In the genomic region with DNA sequence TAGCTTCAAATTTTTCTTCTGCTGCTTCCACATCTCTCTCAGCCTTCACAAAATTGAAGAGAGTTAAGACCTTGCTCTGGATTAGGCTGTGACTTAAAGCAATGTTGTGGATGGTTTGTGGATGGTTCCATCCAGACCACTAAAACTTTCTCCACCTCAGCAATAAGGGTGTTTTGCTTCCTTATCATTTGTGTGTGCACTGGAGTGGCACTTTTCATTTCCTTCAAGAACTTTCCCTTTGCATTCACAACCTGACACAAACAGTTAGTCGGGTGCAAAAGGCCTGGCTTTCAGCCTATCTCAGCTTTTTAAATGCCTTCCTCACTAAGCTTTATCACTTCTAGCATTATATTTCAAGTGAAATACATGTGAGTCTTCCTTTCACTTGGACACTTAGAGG, we compare ENCODE assay signal across 28 cellular contexts. TPM values are rescaled to one million over a fixed set of nuclear protein-coding genes. Genes with fewer than 3 reads are reported as not detected.
DNase-seq lines count a peak whose midpoint lies in the region; ATAC-seq and TF ChIP-seq lines count a peak whose summit lies in the region.
"Had no signal": no experiment of that assay in that cellular context is flagged by ENCODE, and none has a peak within 500 bp of the region (broad histone marks: within the 10 kb centered on the region; RNA-seq: fewer than 3 reads in every experiment).

No MANE protein-coding gene starts in this region.

- no peak overlapping the region for H3K4me3 Mint-ChIP-seq in natural killer cell
- H3K4me3 Mint-ChIP-seq in natural killer cell treated with Interleukin-12 subunit alpha and Interleukin-12 subunit beta and Interleukin-15 and Interleukin-18, amount 100 ng/mL, for 72 hours = no peak overlapping the region
- peak overlapping the region in 1 of 2 donors; percentile 11 for H3K4me3 Mint-ChIP-seq in stimulated activated naive B cell treated with anti-CD40 and anti-IgM and Interleukin-4, amounts not matched to agents 10 μg/mL and 1 μg/mL and 100 μg/mL, for 72 hours
- H3K4me3 Mint-ChIP-seq: CD8-positive, alpha-beta T cell; T-cell had no signal

- no peaks in the 10 kb centered on the region for H3K27me3 ChIP-seq in OCI-LY1 (ENCODE audit: insufficient read depth, low read length)

- no peak for ATAC-seq in natural killer cell
- no peak for ATAC-seq in natural killer cell treated with Interleukin-12 subunit alpha and Interleukin-12 subunit beta and Interleukin-15 and Interleukin-18, amount 100 ng/mL, for 72 hours
- peak; percentile 65 for ATAC-seq in left colon
- ATAC-seq in stimulated activated naive B cell treated with anti-CD40 and anti-IgM and Interleukin-4, amounts not matched to agents 10 μg/mL and 1 μg/mL and 100 μg/mL, for 72 hours (replicated peaks) = peak; percentile 54 to 74
- ATAC-seq: CD8-positive, alpha-beta T cell; Panc1; T-cell had no signal

- H3K27ac ChIP-seq in OCI-LY1 (ENCODE audit: low read depth, low read length, poor library complexity, severe bottlenecking) = peak overlapping the region; percentile 24
- H3K27ac ChIP-seq: GM23248, RWPE1 had no signal

- DNase-seq in natural killer cell (no peak), left colon (no peak), NCI-H2171 (lab: John Stamatoyannopoulos, UW) (no peak), DMS53 (lab: John Stamatoyannopoulos, UW) (no peak)
- DNase-seq in natural killer cell treated with Interleukin-12 subunit alpha and Interleukin-12 subunit beta and Interleukin-15 and Interleukin-18, amount 100 ng/mL, for 72 hours (ENCODE audit: low spot score) = no peak
- DNase-seq in stimulated activated naive B cell treated with anti-CD40 and anti-IgM and Interleukin-4, amounts not matched to agents 10 μg/mL and 1 μg/mL and 100 μg/mL, for 72 hours = no peak
- DNase-seq in activated CD8-positive, alpha-beta memory T cell treated with anti-CD3 and anti-CD28 coated beads for 24 hours = no peak
- DNase-seq: C1 segment of cervical spinal cord; Caco-2; CD8-positive, alpha-beta T cell; DMS79; GF-D8; GM23248; KBM-7; MM.1S; NCI-H1048; NCI-H1417; NCI-H1694; NCI-H2081; NCI-H446; NCI-H524 treated with DMSO at 0.1 percent for 48 hours; NCI-H774; SHP77; T-cell had no signal

- no peak overlapping the region for H2AFZ ChIP-seq in OCI-LY1 (ENCODE audit: low read length)
- H2AFZ ChIP-seq: GM23248 had no signal

- H3K79me2 ChIP-seq in OCI-LY1 (ENCODE audit: insufficient read depth, low read length) = peaks cover 21% of the 10 kb centered on the region; the same call in 1 of the 2 replicates

- no peak overlapping the region for H3K9ac ChIP-seq in OCI-LY1 (ENCODE audit: low read length)
- H3K9ac ChIP-seq: GM23248 had no signal

- TF ChIP-seq CTCF in natural killer cell (IDR thresholded peaks at IDR 0.05) (no peak), OCI-LY1 (IDR thresholded peaks at IDR 0.05; ENCODE audit: low read length) (no peak)

- H3K4me2 ChIP-seq in OCI-LY1 (ENCODE audit: low read length) = no peak overlapping the region

- peaks cover 44 to 51% of the 10 kb centered on the region in 2 donors for H3K4me1 Mint-ChIP-seq in natural killer cell
- peaks cover 35 to 46% of the 10 kb centered on the region in 2 donors for H3K4me1 Mint-ChIP-seq in natural killer cell treated with Interleukin-12 subunit alpha and Interleukin-12 subunit beta and Interleukin-15 and Interleukin-18, amount 100 ng/mL, for 72 hours (ENCODE audit: low read depth in 2 of 2)
- peaks cover 12 to 21% of the 10 kb centered on the region in 2 donors for H3K4me1 Mint-ChIP-seq in stimulated activated naive B cell treated with anti-CD40 and anti-IgM and Interleukin-4, amounts not matched to agents 10 μg/mL and 1 μg/mL and 100 μg/mL, for 72 hours

- no peak overlapping the region for H3K4me3 ChIP-seq in OCI-LY1 (ENCODE audit: low read depth, low read length, poor library complexity, severe bottlenecking)
- H3K4me3 ChIP-seq: GM23248, HAP-1 had no signal

- H4K20me1 ChIP-seq in OCI-LY1 (ENCODE audit: insufficient read depth, low read length) = no peaks in the 10 kb centered on the region

- H3K4me1 ChIP-seq in OCI-LY1 (ENCODE audit: insufficient read depth, low read length, severe bottlenecking) = peaks cover 8% of the 10 kb centered on the region
- H3K4me1 ChIP-seq: Caco-2 had no signal

- no peaks in the 10 kb centered on the region for H3K9me3 Mint-ChIP-seq in natural killer cell
- H3K9me3 Mint-ChIP-seq in natural killer cell treated with Interleukin-12 subunit alpha and Interleukin-12 subunit beta and Interleukin-15 and Interleukin-18, amount 100 ng/mL, for 72 hours = no peaks in the 10 kb centered on the region
- no peaks in the 10 kb centered on the region for H3K9me3 Mint-ChIP-seq in stimulated activated naive B cell treated with anti-CD40 and anti-IgM and Interleukin-4, amounts not matched to agents 10 μg/mL and 1 μg/mL and 100 μg/mL, for 72 hours
- H3K9me3 Mint-ChIP-seq: CD8-positive, alpha-beta T cell; T-cell had no signal

- H3F3A ChIP-seq in OCI-LY1 (ENCODE audit: insufficient read depth, low read length) = no peaks in the 10 kb centered on the region

- intact Hi-C loops in natural killer cell (cut with micrococcal nuclease) (no loop called here), left colon (cut with DNase I, micrococcal nuclease) (no loop called here)

- H3K27ac Mint-ChIP-seq in natural killer cell = peak overlapping the region; percentile 58 to 67
- no peak overlapping the region for H3K27ac Mint-ChIP-seq in natural killer cell treated with Interleukin-12 subunit alpha and Interleukin-12 subunit beta and Interleukin-15 and Interleukin-18, amount 100 ng/mL, for 72 hours
- peak overlapping the region; percentile 28 for H3K27ac Mint-ChIP-seq in stimulated activated naive B cell treated with anti-CD40 and anti-IgM and Interleukin-4, amounts not matched to agents 10 μg/mL and 1 μg/mL and 100 μg/mL, for 72 hours
- H3K27ac Mint-ChIP-seq: CD8-positive, alpha-beta T cell; T-cell had no signal

- H3K27me3 Mint-ChIP-seq in natural killer cell (ENCODE audit: low read depth in 2 of 2) = no peaks in the 10 kb centered on the region
- no peaks in the 10 kb centered on the region for H3K27me3 Mint-ChIP-seq in natural killer cell treated with Interleukin-12 subunit alpha and Interleukin-12 subunit beta and Interleukin-15 and Interleukin-18, amount 100 ng/mL, for 72 hours
- H3K27me3 Mint-ChIP-seq in stimulated activated naive B cell treated with anti-CD40 and anti-IgM and Interleukin-4, amounts not matched to agents 10 μg/mL and 1 μg/mL and 100 μg/mL, for 72 hours = no peaks in the 10 kb centered on the region
- H3K27me3 Mint-ChIP-seq: T-cell had no signal

- no peaks in the 10 kb centered on the region for H3K9me2 ChIP-seq in OCI-LY1 (ENCODE audit: low read depth, low read length)

- peaks cover 11% of the 10 kb centered on the region; the same call in 1 of the 2 replicates for H3K36me3 ChIP-seq in OCI-LY1 (ENCODE audit: insufficient read depth, low read length)
- H3K36me3 ChIP-seq: HAP-1 had no signal

- no peaks in the 10 kb centered on the region for H3K36me3 Mint-ChIP-seq in natural killer cell
- H3K36me3 Mint-ChIP-seq in natural killer cell treated with Interleukin-12 subunit alpha and Interleukin-12 subunit beta and Interleukin-15 and Interleukin-18, amount 100 ng/mL, for 72 hours = peaks cover 4% of the 10 kb centered on the region
- H3K36me3 Mint-ChIP-seq in stimulated activated naive B cell treated with anti-CD40 and anti-IgM and Interleukin-4, amounts not matched to agents 10 μg/mL and 1 μg/mL and 100 μg/mL, for 72 hours = peaks cover 14 to 19% of the 10 kb centered on the region in 2 donors

- no peaks in the 10 kb centered on the region for H3K9me3 ChIP-seq in OCI-LY1 (ENCODE audit: low read length)
- H3K9me3 ChIP-seq: Caco-2, HAP-1 had no signal

RNA-seq across cellular contexts. Expression of gene DENND1B, which starts 30.3 kb away (rescaled TPM):
- total RNA-seq in natural killer cell (10 to 100 TPM; 35.4 to 62.5 (median 37.5) TPM), left colon (10 to 100 TPM; 37.2 to 40.0 TPM)
- total RNA-seq in natural killer cell treated with Interleukin-12 subunit alpha and Interleukin-12 subunit beta and Interleukin-15 and Interleukin-18, amount 100 ng/mL, for 72 hours = 10 to 100 TPM; 26.1 to 27.7 TPM

Comparison
In these comparisons a context has a peak if more than half of its experiments do, and no peak if none do; other contexts are left out.
1. H3K27ac Mint-ChIP-seq: peak in natural killer cell (2 of 2) and stimulated activated naive B cell treated with anti-CD40 and anti-IgM and Interleukin-4, amounts not matched to agents 10 μg/mL and 1 μg/mL and 100 μg/mL, for 72 hours (single experiment); none in natural killer cell treated with Interleukin-12 subunit alpha and Interleukin-12 subunit beta and Interleukin-15 and Interleukin-18, amount 100 ng/mL, for 72 hours (0 of 2).
2. ATAC-seq: peak in left colon (single experiment) and stimulated activated naive B cell treated with anti-CD40 and anti-IgM and Interleukin-4, amounts not matched to agents 10 μg/mL and 1 μg/mL and 100 μg/mL, for 72 hours (2 of 2); none in natural killer cell (0 of 3) and natural killer cell treated with Interleukin-12 subunit alpha and Interleukin-12 subunit beta and Interleukin-15 and Interleukin-18, amount 100 ng/mL, for 72 hours (0 of 2).